ENCODE assay signal across 10 cellular contexts in the genomic region with DNA sequence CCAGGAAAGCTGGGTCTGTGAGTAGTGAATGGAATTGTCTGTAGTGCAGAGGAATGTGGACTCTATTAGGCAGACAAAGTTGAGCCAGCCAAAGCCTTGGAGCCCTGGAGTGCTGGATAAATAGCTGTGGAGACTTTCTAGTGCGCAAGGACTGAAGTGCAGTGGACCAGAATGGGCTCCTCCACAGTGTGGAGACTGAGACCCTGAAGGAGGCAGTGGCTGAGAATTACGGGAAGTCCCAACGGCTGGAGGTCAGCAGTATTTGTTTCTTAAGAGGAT. TPM values are rescaled to one million over a fixed set of nuclear protein-coding genes. Genes with fewer than 3 reads are reported as not detected.
A peak's percentile ranks its signal among the peaks of the same experiment; 100 is the strongest.
DNase-seq lines count a peak whose midpoint lies in the region; TF ChIP-seq lines count a peak whose summit lies in the region.
"Had no signal": no experiment of that assay in that cellular context is flagged by ENCODE, and none has a peak within 500 bp of the region (broad histone marks: within the 10 kb centered on the region; RNA-seq: fewer than 3 reads in every experiment).

No MANE protein-coding gene starts in this region.

- H2AFZ ChIP-seq in mesenchymal stem cell (ENCODE audit: low read depth, low read length), result no peak overlapping the region

- H3K4ac ChIP-seq in mesenchymal stem cell (ENCODE audit: low read depth in 1 of 2, low read length in 2 of 2), result no peak overlapping the region

- no peak overlapping the region for H3K27ac Mint-ChIP-seq in T-helper 2 cell treated with Interferon-gamma antibody and Interleukin-4, amounts not matched to agents 5 μg/mL and 100 μg/mL, for 36 hours
- H3K27ac Mint-ChIP-seq in type B pancreatic cell, result no peak overlapping the region

- 94% methylated on average over 3 of the region's 3 CpGs for WGBS in mesenchymal stem cell
- 64 to 68% methylated on average over 3 of the region's 3 CpGs for WGBS in testis, 2 donors

- DNase-seq in T-helper 2 cell treated with Interferon-gamma antibody and Interleukin-4, amounts not matched to agents 5 μg/mL and 100 μg/mL, for 36 hours (ENCODE audit: low spot score), result no peak
- DNase-seq in T-helper 2 cell (no peak), choroid plexus epithelial cell (ENCODE audit: low read depth) (no peak), mesenchymal stem cell (no peak), testis (peak; percentile 15), NCI-H1092 treated with DMSO at 0.1 percent for 48 hours (lab: John Stamatoyannopoulos, UW) (no peak), type B pancreatic cell (ENCODE audit: extremely low spot score, unreplicated experiment) (no peak)
- no peak for DNase-seq in stimulated activated CD4-positive, alpha-beta T cell treated with anti-CD3 and anti-CD28 coated beads, Interleukin-15, amount 100 ng/mL, for 24 hours

- H3K27me3 ChIP-seq in mesenchymal stem cell (ENCODE audit: control insufficient read depth in 1 of 2, insufficient read depth in 1 of 2, low read length in 2 of 2) (peaks cover 0 to 23% of the 10 kb centered on the region in 2 experiments), testis (no peaks in the 10 kb centered on the region)
- H3K27me3 ChIP-seq: cardiac muscle cell had no signal

- no peak for TF ChIP-seq POLR2A in testis (IDR thresholded peaks at IDR 0.05)

- H3K27me3 Mint-ChIP-seq in T-helper 2 cell treated with Interferon-gamma antibody and Interleukin-4, amounts not matched to agents 5 μg/mL and 100 μg/mL, for 36 hours (ENCODE audit: low read depth), result peaks cover 34% of the 10 kb centered on the region
- peaks cover 27% of the 10 kb centered on the region for H3K27me3 Mint-ChIP-seq in type B pancreatic cell

- H3K9me3 ChIP-seq in mesenchymal stem cell (ENCODE audit: control insufficient read depth, low read length) (peaks cover 16% of the 10 kb centered on the region), testis (no peaks in the 10 kb centered on the region)

- no peak overlapping the region for H3K23ac ChIP-seq in mesenchymal stem cell (ENCODE audit: low read length in 2 of 2)

- no peak overlapping the region for H2BK12ac ChIP-seq in mesenchymal stem cell (ENCODE audit: low read length in 2 of 2)

- peaks cover 4% of the 10 kb centered on the region for H3K4me1 Mint-ChIP-seq in T-helper 2 cell treated with Interferon-gamma antibody and Interleukin-4, amounts not matched to agents 5 μg/mL and 100 μg/mL, for 36 hours (ENCODE audit: low read depth)
- H3K4me1 Mint-ChIP-seq in type B pancreatic cell (ENCODE audit: unreplicated experiment), result peaks cover 5% of the 10 kb centered on the region

- peaks cover 42% of the 10 kb centered on the region for H3K9me3 Mint-ChIP-seq in T-helper 2 cell treated with Interferon-gamma antibody and Interleukin-4, amounts not matched to agents 5 μg/mL and 100 μg/mL, for 36 hours
- peaks cover 9% of the 10 kb centered on the region for H3K9me3 Mint-ChIP-seq in type B pancreatic cell

- H3K4me3 Mint-ChIP-seq in T-helper 2 cell treated with Interferon-gamma antibody and Interleukin-4, amounts not matched to agents 5 μg/mL and 100 μg/mL, for 36 hours, result peak overlapping the region; percentile 3
- no peak overlapping the region for H3K4me3 Mint-ChIP-seq in type B pancreatic cell

- no peak overlapping the region for H2BK15ac ChIP-seq in mesenchymal stem cell (ENCODE audit: low read depth, poor library complexity, severe bottlenecking)

- H2BK5ac ChIP-seq in mesenchymal stem cell (ENCODE audit: low read depth, low read length, poor library complexity, severe bottlenecking), result no peak overlapping the region

- no peak overlapping the region for H2BK120ac ChIP-seq in mesenchymal stem cell (ENCODE audit: low read depth, low read length)

- no peak overlapping the region for H3K14ac ChIP-seq in mesenchymal stem cell (ENCODE audit: low read length in 2 of 2)

- no peak overlapping the region for H3K18ac ChIP-seq in mesenchymal stem cell (ENCODE audit: low read depth in 1 of 2, low read length in 2 of 2)

- H3K27ac ChIP-seq in mesenchymal stem cell (ENCODE audit: low read length, poor library complexity, severe bottlenecking) (no peak overlapping the region), testis (no peak overlapping the region)
- H3K27ac ChIP-seq: 22Rv1, cardiac muscle cell had no signal

- H3K36me3 Mint-ChIP-seq in T-helper 2 cell treated with Interferon-gamma antibody and Interleukin-4, amounts not matched to agents 5 μg/mL and 100 μg/mL, for 36 hours (ENCODE audit: low read depth), result peaks cover 12% of the 10 kb centered on the region
- H3K36me3 Mint-ChIP-seq in type B pancreatic cell, result no peaks in the 10 kb centered on the region

- TF ChIP-seq CTCF in choroid plexus epithelial cell (conservative IDR thresholded peaks at IDR 0.05; ENCODE audit: low read depth, low read length), result no peak
- TF ChIP-seq CTCF in testis (IDR thresholded peaks at IDR 0.05), result no peak
- TF ChIP-seq CTCF in type B pancreatic cell (conservative IDR thresholded peaks at IDR 0.05), result no peak

- intact Hi-C loops in testis (cut with DNase I; ENCODE audit: low total_unique reads), result no loop called here

- H2AK5ac ChIP-seq in mesenchymal stem cell (ENCODE audit: low read length, severe bottlenecking), result no peak overlapping the region

- H3K4me2 ChIP-seq in mesenchymal stem cell (ENCODE audit: low read length, poor library complexity, severe bottlenecking), result no peak overlapping the region

- H3K4me3 ChIP-seq in choroid plexus epithelial cell (ENCODE audit: low read depth, low read length), result peak overlapping the region; percentile 64
- H3K4me3 ChIP-seq in mesenchymal stem cell (ENCODE audit: insufficient read depth in 1 of 2, low read depth in 1 of 2, low read length in 2 of 2), result peak overlapping the region in 1 of 2 experiments; percentile 82
- peak overlapping the region in 1 of 2 donors; percentile 68 for H3K4me3 ChIP-seq in testis
- H3K4me3 ChIP-seq: cardiac muscle cell had no signal

- H4K8ac ChIP-seq in mesenchymal stem cell (ENCODE audit: low read length), result no peak overlapping the region

- H3K4me1 ChIP-seq in mesenchymal stem cell (ENCODE audit: control insufficient read depth, insufficient read depth, low read depth, low read length), result no peaks in the 10 kb centered on the region
- H3K4me1 ChIP-seq in testis, result peaks cover 11% of the 10 kb centered on the region

- peaks cover 0 to 22% of the 10 kb centered on the region in 2 experiments for H3K36me3 ChIP-seq in mesenchymal stem cell (ENCODE audit: control insufficient read depth in 1 of 2, insufficient read depth in 2 of 2, low read depth in 1 of 2, low read length in 2 of 2)
- H3K36me3 ChIP-seq in testis (ENCODE audit: low read depth, missing control alignments), result no peaks in the 10 kb centered on the region
- H3K36me3 ChIP-seq: cardiac muscle cell had no signal

- peak overlapping the region; percentile 85 for H3K9ac ChIP-seq in mesenchymal stem cell (ENCODE audit: low read length)

- no peak overlapping the region for H4K91ac ChIP-seq in mesenchymal stem cell (ENCODE audit: low read length)

- no peaks in the 10 kb centered on the region for H3K79me1 ChIP-seq in mesenchymal stem cell (replicated peaks; ENCODE audit: low read length, poor library complexity, severe bottlenecking)

RNA-seq across cellular contexts. Expression of gene ZNF662, which starts 0.9 kb away (rescaled TPM):
- polyA plus RNA-seq in mesenchymal stem cell (2013, experiment 1 of 2), result not detected
- polyA plus RNA-seq in mesenchymal stem cell (2013, experiment 2 of 2), result not detected
- 10 to 100 TPM; 19.2 to 23.5 TPM for total RNA-seq in testis
- polyA plus RNA-seq in testis (ENCODE audit: insufficient read depth, low read depth, low replicate concordance), result 11.2 TPM
- total RNA-seq in type B pancreatic cell (ENCODE audit: low replicate concordance), result 0.48 TPM in 1 of 2 replicates, not detected in the other

RNA-seq across cellular contexts. Expression of gene CYP8B1, which starts 31.2 kb away (rescaled TPM):
- not detected for polyA plus RNA-seq in mesenchymal stem cell (2013, experiment 1 of 2)
- not detected for polyA plus RNA-seq in mesenchymal stem cell (2013, experiment 2 of 2)
- total RNA-seq in testis (not detected), type B pancreatic cell (ENCODE audit: low replicate concordance) (not detected in 2 replicates)
- not detected for polyA plus RNA-seq in testis (ENCODE audit: insufficient read depth, low read depth, low replicate concordance)
- total RNA-seq: cardiac muscle cell had no signal
- polyA plus RNA-seq: cardiac muscle cell had no signal

Comparison
In these comparisons a context has a peak if more than half of its experiments do, and no peak if none do; other contexts are left out.
1. RNA of gene ZNF662, which starts 0.9 kb away (total RNA-seq): 19.2 to 23.5 TPM in testis; 0.48 TPM in type B pancreatic cell; every median in the first group is over 10 times any median in the second.